10 cellular contexts compared by ENCODE assay signal in genomic region chr9:112020680-112021596, GRCh38.
DNase-seq lines count a peak whose midpoint lies in the region; ATAC-seq and TF ChIP-seq lines count a peak whose summit lies in the region.
"Had no signal": no experiment of that assay in that cellular context is flagged by ENCODE, and none has a peak within 500 bp of the region (broad histone marks: within the 10 kb centered on the region; RNA-seq: fewer than 3 reads in every experiment).

No MANE protein-coding gene starts in this region.

- no peak for TF ChIP-seq CTCF in epithelial cell of proximal tubule (conservative IDR thresholded peaks at IDR 0.05; ENCODE audit: low read depth, low read length)
- no peak for TF ChIP-seq CTCF in omental fat pad (IDR thresholded peaks at IDR 0.05)

- H2AFZ ChIP-seq in ACC112 (ENCODE audit: low read length, unreplicated experiment) = peak overlapping the region; percentile 19

- H3K36me3 ChIP-seq in ACC112 (ENCODE audit: insufficient read depth, low read length) = no peaks in the 10 kb centered on the region

- H3K27me3 ChIP-seq in ACC112 (ENCODE audit: insufficient read depth, low read length) = no peaks in the 10 kb centered on the region

- H3K79me2 ChIP-seq in ACC112 (ENCODE audit: control insufficient read depth, insufficient read depth, low read length, unreplicated experiment) = no peaks in the 10 kb centered on the region

- peaks cover 27% of the 10 kb centered on the region for H3K4me1 ChIP-seq in ACC112 (ENCODE audit: control insufficient read depth, insufficient read depth, low read length, unreplicated experiment)

- H3K27ac ChIP-seq in ACC112 (ENCODE audit: low read depth, low read length) = peak overlapping the region; percentile 75

- DNase-seq in epithelial cell of proximal tubule (ENCODE audit: low read depth) (peak; percentile 99), omental fat pad (ENCODE audit: low spot score) (no peak), NAMALWA (ENCODE audit: low spot score) (no peak), NCI-H510A (lab: John Stamatoyannopoulos, UW) (no peak), activated T-cell treated with anti-CD3 and anti-CD28 coated beads for 4 hours (no peak)
- DNase-seq: CD8-positive, alpha-beta T cell; T-helper 9 cell had no signal

- ATAC-seq in GM19395 (IDR thresholded peaks at IDR 0.05; ENCODE audit: unreplicated experiment) = peak; percentile 68
- peak; percentile 70 for ATAC-seq in HG03571 (IDR thresholded peaks at IDR 0.05; ENCODE audit: unreplicated experiment)
- ATAC-seq in omental fat pad (ENCODE audit: low FRiP score) = no peak
- ATAC-seq: CD8-positive, alpha-beta T cell had no signal

- H3K4me3 ChIP-seq in ACC112 (ENCODE audit: low read depth, low read length) (no peak overlapping the region), epithelial cell of proximal tubule (ENCODE audit: low read depth, low read length) (no peak overlapping the region)
